ENCODE assay signal across 28 cellular contexts in the genomic region with DNA sequence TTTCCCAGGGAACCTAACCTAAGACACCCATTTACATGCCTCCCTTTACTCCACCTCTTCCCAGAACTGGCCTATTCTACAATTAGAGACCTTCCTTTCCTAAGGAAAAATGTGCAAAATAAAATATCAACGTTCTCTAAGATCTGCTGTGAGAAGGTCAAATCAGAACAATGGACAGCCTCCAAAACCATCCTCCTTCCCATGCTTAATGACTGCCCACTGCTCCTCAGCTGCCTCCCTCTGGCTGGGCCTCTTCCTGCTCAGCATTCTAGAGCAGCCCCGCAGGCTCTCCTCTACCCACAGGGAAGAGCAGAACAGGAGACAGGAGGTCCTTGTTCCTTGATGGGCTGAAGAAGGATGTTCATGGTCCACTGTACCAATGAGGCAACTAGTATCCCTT.
"Had no signal": no experiment of that assay in that cellular context is flagged by ENCODE, and none has a peak within 500 bp of the region (broad histone marks: within the 10 kb centered on the region; RNA-seq: fewer than 3 reads in every experiment).

No MANE protein-coding gene starts in this region.

- H3K9me3 ChIP-seq: ascending aorta had no signal

- H3K27me3 ChIP-seq: ascending aorta had no signal

- H3K27ac ChIP-seq: ascending aorta, VCaP had no signal

- H3K36me3 ChIP-seq: ascending aorta had no signal

- ATAC-seq: activated CD4-positive, alpha-beta T cell treated with anti-CD3 and anti-CD28 coated beads for 36 hours; activated CD4-positive, CD25-positive, alpha-beta regulatory T cell treated with anti-CD3 and anti-CD28 coated beads, Interleukin-2, amount 50 U/mL, for 24 hours; activated CD8-positive, alpha-beta memory T cell treated with anti-CD3 and anti-CD28 coated beads, Interleukin-2, amount 10 ng/mL, durations not matched to agents 7 days and 5 days; activated CD8-positive, alpha-beta T cell treated with anti-CD3 and anti-CD28 coated beads, Interleukin-2, amount 10 ng/mL, durations not matched to agents 7 days and 5 days; activated naive CD8-positive, alpha-beta T cell treated with anti-CD3 and anti-CD28 coated beads, Interleukin-2, amount 50 U/mL, for 24 hours had no signal

- H3K4me3 ChIP-seq: ascending aorta had no signal

- FAIRE-seq: colon, TTC549 had no signal

- DNase-seq: activated CD4-positive, alpha-beta memory T cell treated with anti-CD3 and anti-CD28 coated beads, Interleukin-2, amount 10 ng/mL, durations not matched to agents 7 days and 5 days; activated CD4-positive, alpha-beta T cell treated with anti-CD3 and anti-CD28 coated beads for 1 hour; activated CD4-positive, alpha-beta T cell treated with anti-CD3 and anti-CD28 coated beads for 36 hours; activated CD4-positive, alpha-beta T cell treated with anti-CD3 and anti-CD28 coated beads for 48 hours; activated CD4-positive, alpha-beta T cell treated with anti-CD3 and anti-CD28 coated beads, Interleukin-2, amount 10 ng/mL, durations not matched to agents 7 days and 5 days; activated CD4-positive, alpha-beta T cell treated with anti-CD3 and anti-CD28 coated beads, Interleukin-2, amount 50 U/mL, for 48 hours; activated CD4-positive, CD25-positive, alpha-beta regulatory T cell; activated CD8-positive, alpha-beta memory T cell treated with anti-CD3 and anti-CD28 coated beads for 24 hours; activated CD8-positive, alpha-beta memory T cell treated with anti-CD3 and anti-CD28 coated beads, Interleukin-2, amount 10 ng/mL, durations not matched to agents 7 days and 5 days; activated CD8-positive, alpha-beta memory T cell treated with anti-CD3 and anti-CD28 coated beads, Interleukin-2, amount 50 U/mL, for 48 hours; activated CD8-positive, alpha-beta T cell treated with anti-CD3 and anti-CD28 coated beads, Interleukin-2, amount 10 ng/mL, durations not matched to agents 7 days and 5 days; activated effector memory CD4-positive, alpha-beta T cell treated with Interleukin-2 at 50 U/mL for 16 hours; activated gamma-delta T cell; activated naive CD4-positive, alpha-beta T cell treated with anti-CD3 and anti-CD28 coated beads, Interleukin-2, amount 10 ng/mL, durations not matched to agents 7 days and 5 days; activated naive CD4-positive, alpha-beta T cell treated with Interleukin-2 at 50 U/mL for 16 hours; activated naive CD8-positive, alpha-beta T cell treated with anti-CD3 and anti-CD28 coated beads, Interleukin-2, amount 10 ng/mL, durations not matched to agents 7 days and 5 days; activated naive CD8-positive, alpha-beta T cell treated with anti-CD3 and anti-CD28 coated beads, Interleukin-2, amount 50 U/mL, for 24 hours; activated T-cell treated with anti-CD3 and anti-CD28 coated beads, Interleukin-2, amount 50 U/mL, for 24 hours; activated T-cell treated with anti-CD3 and anti-CD28 coated beads, Interleukin-2, amount 50 U/mL, for 48 hours; amygdala; central memory CD4-positive, alpha-beta T cell; T-helper 2 cell; T-helper 9 cell had no signal
